Comparison of ENCODE assay signal across 8 cellular contexts in genomic region chr16:66551362-66551761, GRCh38. TPM values are rescaled to one million over a fixed set of nuclear protein-coding genes. Genes with fewer than 3 reads are reported as not detected.
A peak's percentile ranks its signal among the peaks of the same experiment; 100 is the strongest.
DNase-seq lines count a peak whose midpoint lies in the region; ATAC-seq and TF ChIP-seq lines count a peak whose summit lies in the region.

No MANE protein-coding gene starts in this region.

- peaks cover 71% of the 10 kb centered on the region for H3K4me1 Mint-ChIP-seq in activated CD4-positive, alpha-beta T cell treated with anti-CD3 and anti-CD28 coated beads, Interleukin-2, amount 10 ng/mL, durations not matched to agents 24 days and 14 days
- H3K4me1 Mint-ChIP-seq in nephron (peaks cover 63% of the 10 kb centered on the region), type B pancreatic cell (ENCODE audit: unreplicated experiment) (peaks cover 58% of the 10 kb centered on the region)

- peak overlapping the region; percentile 95 for H3K27ac Mint-ChIP-seq in activated CD4-positive, alpha-beta T cell treated with anti-CD3 and anti-CD28 coated beads, Interleukin-2, amount 10 ng/mL, durations not matched to agents 24 days and 14 days
- H3K27ac Mint-ChIP-seq in nephron = peak overlapping the region; percentile 90 to 95 (median 91)
- H3K27ac Mint-ChIP-seq in type B pancreatic cell = peak overlapping the region; percentile 88

- peaks cover 0 to 73% (median 45%) of the 10 kb centered on the region in 12 donors for H3K4me1 ChIP-seq in heart left ventricle

- peak overlapping the region; percentile 91 for H3K4me3 Mint-ChIP-seq in activated CD4-positive, alpha-beta T cell treated with anti-CD3 and anti-CD28 coated beads, Interleukin-2, amount 10 ng/mL, durations not matched to agents 24 days and 14 days
- H3K4me3 Mint-ChIP-seq in nephron (peak overlapping the region; percentile 90 to 93 (median 92)), type B pancreatic cell (peak overlapping the region; percentile 94)

- DNase-seq in heart left ventricle (peak in 1 of 5 donors; percentile 68), Right ventricle myocardium inferior (ENCODE audit: missing footprints) (no peak), NCI-H2227 (lab: John Stamatoyannopoulos, UW; ENCODE audit: unreplicated experiment) (peak; percentile 47), type B pancreatic cell (ENCODE audit: extremely low spot score, unreplicated experiment) (no peak)
- peak; percentile 86 for DNase-seq in activated CD4-positive, alpha-beta T cell treated with anti-CD3 and anti-CD28 coated beads, Interleukin-2, amount 10 ng/mL, durations not matched to agents 24 days and 14 days
- peak; percentile 56 for DNase-seq in effector CD4-positive, alpha-beta T cell

- H3K27ac ChIP-seq in heart left ventricle = peak overlapping the region in 9 of 12 donors; percentile 84 to 99 (median 93)

- ATAC-seq in heart left ventricle (no peak), Right ventricle myocardium inferior (no peak), HG03565 (IDR thresholded peaks at IDR 0.05; ENCODE audit: unreplicated experiment) (no peak)

- TF ChIP-seq POLR2A in heart left ventricle (IDR thresholded peaks at IDR 0.05) = no peak

- peaks cover 39% of the 10 kb centered on the region for H3K36me3 Mint-ChIP-seq in activated CD4-positive, alpha-beta T cell treated with anti-CD3 and anti-CD28 coated beads, Interleukin-2, amount 10 ng/mL, durations not matched to agents 24 days and 14 days (ENCODE audit: low read depth)
- H3K36me3 Mint-ChIP-seq in nephron (ENCODE audit: low read depth) (peaks cover 35% of the 10 kb centered on the region), type B pancreatic cell (peaks cover 25% of the 10 kb centered on the region)

- peak overlapping the region in 3 of 12 donors; percentile 65 to 78 (median 66) for H3K4me3 ChIP-seq in heart left ventricle

- 43 to 50% (median 49%) methylated on average over 6 of the region's 6 CpGs for WGBS in heart left ventricle, 4 donors

- H3K27me3 Mint-ChIP-seq in activated CD4-positive, alpha-beta T cell treated with anti-CD3 and anti-CD28 coated beads, Interleukin-2, amount 10 ng/mL, durations not matched to agents 24 days and 14 days = peaks cover 2% of the 10 kb centered on the region
- H3K27me3 Mint-ChIP-seq in nephron (ENCODE audit: low read depth) (no peaks in the 10 kb centered on the region), type B pancreatic cell (no peaks in the 10 kb centered on the region)

- intact Hi-C loops in heart left ventricle (cut with DNase I) = loop anchor here in 6 of 10 donors (2.0 to 10.0 kb wide), 9 partner anchors 34 to 189 kb away; partner anchors contain the start of gene CMTM3 (in 2 of the 6)
- intact Hi-C loops in Right ventricle myocardium inferior (cut with DNase I) = no loop called here
- intact Hi-C loops in activated CD4-positive, alpha-beta T cell treated with anti-CD3 and anti-CD28 coated beads, Interleukin-2, amount 10 ng/mL, durations not matched to agents 24 days and 14 days (cut with micrococcal nuclease) = no loop called here

- H3K9me3 Mint-ChIP-seq in activated CD4-positive, alpha-beta T cell treated with anti-CD3 and anti-CD28 coated beads, Interleukin-2, amount 10 ng/mL, durations not matched to agents 24 days and 14 days = no peaks in the 10 kb centered on the region
- H3K9me3 Mint-ChIP-seq in nephron = no peaks in the 10 kb centered on the region
- H3K9me3 Mint-ChIP-seq in type B pancreatic cell = peaks cover 4% of the 10 kb centered on the region

- no peaks in the 10 kb centered on the region for H3K27me3 ChIP-seq in heart left ventricle

- peak in 5 of 12 donors; percentile 5 to 20 (median 6) for TF ChIP-seq CTCF in heart left ventricle (IDR thresholded peaks at IDR 0.05)
- peak in 2 of 3 experiments; percentile 8 to 28 for TF ChIP-seq CTCF in nephron (IDR thresholded peaks at IDR 0.05; ENCODE audit: unreplicated experiment in 3 of 3)
- peak; percentile 67 for TF ChIP-seq CTCF in type B pancreatic cell (conservative IDR thresholded peaks at IDR 0.05)

- no peaks in the 10 kb centered on the region for H3K9me3 ChIP-seq in heart left ventricle

- peaks cover 0 to 7% (median 0%) of the 10 kb centered on the region in 9 donors for H3K36me3 ChIP-seq in heart left ventricle

RNA-seq across cellular contexts. Expression of gene CKLF, which starts 1.0 kb away (rescaled TPM):
- total RNA-seq in heart left ventricle (10 to 100 TPM in 2 of 9 donors, 1 to 10 TPM in 7; 4.1 to 28.9 (median 6.4) TPM), Right ventricle myocardium inferior (14.7 TPM), type B pancreatic cell (ENCODE audit: low replicate concordance) (21.2 and 36.3 TPM in 2 replicates)
- 10 to 100 TPM in 1 of 2 donors, 1 to 10 TPM in 1; 4.9 to 18.8 TPM for polyA plus RNA-seq in heart left ventricle
- 145 and 146 TPM in 2 replicates for total RNA-seq in activated CD4-positive, alpha-beta T cell treated with anti-CD3 and anti-CD28 coated beads, Interleukin-2, amount 10 ng/mL, durations not matched to agents 24 days and 14 days

RNA-seq across cellular contexts. Expression of gene TK2, which starts 1.4 kb away (rescaled TPM):
- 10 to 100 TPM; 13.9 to 29.4 (median 17.4) TPM for total RNA-seq in heart left ventricle
- 10 to 100 TPM in 1 of 2 donors, 1 to 10 TPM in 1; 9.4 to 10.5 TPM for polyA plus RNA-seq in heart left ventricle
- total RNA-seq in Right ventricle myocardium inferior = 18.6 TPM
- 5.8 and 6.7 TPM in 2 replicates for total RNA-seq in activated CD4-positive, alpha-beta T cell treated with anti-CD3 and anti-CD28 coated beads, Interleukin-2, amount 10 ng/mL, durations not matched to agents 24 days and 14 days
- 14.6 and 18.4 TPM in 2 replicates for total RNA-seq in type B pancreatic cell (ENCODE audit: low replicate concordance)

RNA-seq across cellular contexts. Expression of gene CMTM1, which starts 14.9 kb away (rescaled TPM):
- total RNA-seq in heart left ventricle = 1 to 10 TPM in 5 of 9 donors, under 1 TPM in 3, not detected in 1; 0.49 to 2.4 (median 1.1) TPM
- polyA plus RNA-seq in heart left ventricle = under 1 TPM in 1 of 2 donors, not detected in 1; 0.40 TPM
- 0.92 TPM for total RNA-seq in Right ventricle myocardium inferior
- 12.2 and 13.6 TPM in 2 replicates for total RNA-seq in activated CD4-positive, alpha-beta T cell treated with anti-CD3 and anti-CD28 coated beads, Interleukin-2, amount 10 ng/mL, durations not matched to agents 24 days and 14 days
- 3.4 and 8.4 TPM in 2 replicates for total RNA-seq in type B pancreatic cell (ENCODE audit: low replicate concordance)

RNA-seq across cellular contexts. Expression of gene CMTM2, which starts 27.9 kb away (rescaled TPM):
- total RNA-seq in heart left ventricle (under 1 TPM in 1 of 9 donors, not detected in 8; 0.52 TPM), Right ventricle myocardium inferior (0.35 TPM), type B pancreatic cell (ENCODE audit: low replicate concordance) (0.41 TPM in 1 of 2 replicates, not detected in the other)
- polyA plus RNA-seq in heart left ventricle = not detected
- total RNA-seq in activated CD4-positive, alpha-beta T cell treated with anti-CD3 and anti-CD28 coated beads, Interleukin-2, amount 10 ng/mL, durations not matched to agents 24 days and 14 days = 0.51 and 0.95 TPM in 2 replicates

RNA-seq across cellular contexts. Expression of gene CMTM3, which starts 53.1 kb away (rescaled TPM):
- 10 to 100 TPM in 4 of 9 donors, 1 to 10 TPM in 5; 5.8 to 30.9 (median 9.6) TPM for total RNA-seq in heart left ventricle
- polyA plus RNA-seq in heart left ventricle = 10 to 100 TPM in 1 of 2 donors, 1 to 10 TPM in 1; 6.5 to 13.5 TPM
- total RNA-seq in Right ventricle myocardium inferior = 11.8 TPM
- total RNA-seq in activated CD4-positive, alpha-beta T cell treated with anti-CD3 and anti-CD28 coated beads, Interleukin-2, amount 10 ng/mL, durations not matched to agents 24 days and 14 days = 95.6 and 100 TPM in 2 replicates
- 28.0 and 45.2 TPM in 2 replicates for total RNA-seq in type B pancreatic cell (ENCODE audit: low replicate concordance)

Comparison
In these comparisons a context has a peak if more than half of its experiments do, and no peak if none do; other contexts are left out.
1. intact Hi-C loops: an anchor here in heart left ventricle (2.0 to 10.0 kb wide); none called in Right ventricle myocardium inferior and activated CD4-positive, alpha-beta T cell treated with anti-CD3 and anti-CD28 coated beads, Interleukin-2, amount 10 ng/mL, durations not matched to agents 24 days and 14 days.
2. DNase-seq: peak in NCI-H2227 (single experiment), activated CD4-positive, alpha-beta T cell treated with anti-CD3 and anti-CD28 coated beads, Interleukin-2, amount 10 ng/mL, durations not matched to agents 24 days and 14 days (single experiment) and effector CD4-positive, alpha-beta T cell (single experiment); none in Right ventricle myocardium inferior (single experiment) and type B pancreatic cell (single experiment).
3. Peak in every context shown above with its lines, with median percentiles within 50 percentile points of each other: H3K27ac Mint-ChIP-seq and H3K4me3 Mint-ChIP-seq.